8 cellular contexts compared by ENCODE assay signal in genomic region chr16:14703156-14704011, GRCh38. TPM values are rescaled to one million over a fixed set of nuclear protein-coding genes. Genes with fewer than 3 reads are reported as not detected.
DNase-seq lines count a peak whose midpoint lies in the region; ATAC-seq and TF ChIP-seq lines count a peak whose summit lies in the region.
"Not testable (repeated sequence)": the region's sequence is repeated elsewhere in the genome, so short reads cannot be mapped to it uniquely, and the experiment has no call there.

NPIPA3 (plus strand) TSS chr16:14703411; CDS start chr16:14708944, 5,533 bp downstream.

- not testable (repeated sequence) for H3K4me3 Mint-ChIP-seq in GM23338; activated CD8-positive, alpha-beta memory T cell treated with anti-CD3 and anti-CD28 coated beads, Interleukin-2, amount 10 ng/mL, durations not matched to agents 7 days and 5 days; stimulated activated memory B cell treated with anti-CD40 and anti-IgM and Interleukin-4, amounts not matched to agents 10 μg/mL and 1 μg/mL and 100 μg/mL, for 72 hours

- not testable (repeated sequence) for H3K36me3 ChIP-seq in GM23338 (ENCODE audit: insufficient read depth)

- not testable (repeated sequence) for H3K4me1 Mint-ChIP-seq in GM23338; activated CD8-positive, alpha-beta memory T cell treated with anti-CD3 and anti-CD28 coated beads, Interleukin-2, amount 10 ng/mL, durations not matched to agents 7 days and 5 days; stimulated activated memory B cell treated with anti-CD40 and anti-IgM and Interleukin-4, amounts not matched to agents 10 μg/mL and 1 μg/mL and 100 μg/mL, for 72 hours

- not testable (repeated sequence) for H3F3A ChIP-seq in GM23338 (replicated peaks; ENCODE audit: low read depth)

- not testable (repeated sequence) for H3K27ac Mint-ChIP-seq in GM23338; activated CD8-positive, alpha-beta memory T cell treated with anti-CD3 and anti-CD28 coated beads, Interleukin-2, amount 10 ng/mL, durations not matched to agents 7 days and 5 days; stimulated activated memory B cell treated with anti-CD40 and anti-IgM and Interleukin-4, amounts not matched to agents 10 μg/mL and 1 μg/mL and 100 μg/mL, for 72 hours

- H3K4me3 ChIP-seq in GM23338 = not testable (repeated sequence)

- H4K20me1 ChIP-seq in GM23338 (replicated peaks; ENCODE audit: insufficient read depth) = not testable (repeated sequence)

- H3K79me2 ChIP-seq in GM23338 (replicated peaks; ENCODE audit: insufficient read depth) = not testable (repeated sequence)

- H2AFZ ChIP-seq in GM23338 = not testable (repeated sequence)

- CTCF ChIA-PET in activated CD8-positive, alpha-beta memory T cell treated with anti-CD3 and anti-CD28 coated beads, Interleukin-2, amount 10 ng/mL, durations not matched to agents 7 days and 5 days (lab: Charles Lee) = not testable (repeated sequence)

- TF ChIP-seq CTCF in GM23338 (conservative IDR thresholded peaks at IDR 0.05; ENCODE audit: low read depth in 2 of 2) = not testable (repeated sequence)

- not testable (repeated sequence) for H3K4me2 ChIP-seq in GM23338

- ATAC-seq in GM18517 (IDR thresholded peaks at IDR 0.05; ENCODE audit: unreplicated experiment) = peak; percentile 95
- ATAC-seq in GM19452 (IDR thresholded peaks at IDR 0.05; ENCODE audit: unreplicated experiment) = peak; percentile 94
- ATAC-seq in GM23338 = peak; percentile 99
- peak; percentile 92 for ATAC-seq in HG03039 (IDR thresholded peaks at IDR 0.05; ENCODE audit: unreplicated experiment)
- ATAC-seq in HG03460 (IDR thresholded peaks at IDR 0.05; ENCODE audit: unreplicated experiment) = peak; percentile 96
- peak; percentile 100 for ATAC-seq in activated CD8-positive, alpha-beta memory T cell treated with anti-CD3 and anti-CD28 coated beads, Interleukin-2, amount 10 ng/mL, durations not matched to agents 7 days and 5 days
- ATAC-seq in left ventricle myocardium superior = peak; percentile 100
- peak; percentile 100 for ATAC-seq in stimulated activated memory B cell treated with anti-CD40 and anti-IgM and Interleukin-4, amounts not matched to agents 10 μg/mL and 1 μg/mL and 100 μg/mL, for 72 hours

- H3K36me3 Mint-ChIP-seq in GM23338 (ENCODE audit: low read depth); activated CD8-positive, alpha-beta memory T cell treated with anti-CD3 and anti-CD28 coated beads, Interleukin-2, amount 10 ng/mL, durations not matched to agents 7 days and 5 days; stimulated activated memory B cell treated with anti-CD40 and anti-IgM and Interleukin-4, amounts not matched to agents 10 μg/mL and 1 μg/mL and 100 μg/mL, for 72 hours: not testable (repeated sequence)

- H3K9me2 ChIP-seq in GM23338 (ENCODE audit: insufficient read depth) = not testable (repeated sequence)

- DNase-seq in GM23338 (ENCODE audit: low spot score); activated CD8-positive, alpha-beta memory T cell treated with anti-CD3 and anti-CD28 coated beads, Interleukin-2, amount 10 ng/mL, durations not matched to agents 7 days and 5 days; left ventricle myocardium superior: not testable (repeated sequence)

- H3K27me3 Mint-ChIP-seq in GM23338 (ENCODE audit: insufficient read depth, low read depth, poor library complexity); activated CD8-positive, alpha-beta memory T cell treated with anti-CD3 and anti-CD28 coated beads, Interleukin-2, amount 10 ng/mL, durations not matched to agents 7 days and 5 days; stimulated activated memory B cell treated with anti-CD40 and anti-IgM and Interleukin-4, amounts not matched to agents 10 μg/mL and 1 μg/mL and 100 μg/mL, for 72 hours: not testable (repeated sequence)

- H3K27ac ChIP-seq in GM23338 (ENCODE audit: low read depth) = not testable (repeated sequence)

- intact Hi-C loops in left ventricle myocardium superior (cut with micrococcal nuclease) = not testable (repeated sequence)

- H3K9me3 Mint-ChIP-seq in GM23338; activated CD8-positive, alpha-beta memory T cell treated with anti-CD3 and anti-CD28 coated beads, Interleukin-2, amount 10 ng/mL, durations not matched to agents 7 days and 5 days (ENCODE audit: low read depth); stimulated activated memory B cell treated with anti-CD40 and anti-IgM and Interleukin-4, amounts not matched to agents 10 μg/mL and 1 μg/mL and 100 μg/mL, for 72 hours: not testable (repeated sequence)

- not testable (repeated sequence) for H3K4me1 ChIP-seq in GM23338 (ENCODE audit: insufficient read depth)

- H3K27me3 ChIP-seq in GM23338 (ENCODE audit: insufficient read depth) = not testable (repeated sequence)

RNA-seq across cellular contexts. Expression of gene NPIPA3, which starts in this region (rescaled TPM):
- total RNA-seq in GM23338 (2014; rRNA removed; shearing (Covaris generic)) = 3.7 and 5.7 TPM in 2 replicates
- 0.57 and 2.8 TPM in 2 replicates for polyA plus RNA-seq in GM23338 (2016; fragmentation: Nextera tagmentation; extraction: Ambion mirVana)
- under 1 TPM in 1 of 2 experiments, not detected in 1; 0.50 TPM for total RNA-seq in activated CD8-positive, alpha-beta memory T cell treated with anti-CD3 and anti-CD28 coated beads, Interleukin-2, amount 10 ng/mL, durations not matched to agents 7 days and 5 days
- 2.3 TPM for total RNA-seq in left ventricle myocardium superior

Comparison
In these comparisons a context has a peak if more than half of its experiments do, and no peak if none do; other contexts are left out.
1. Peak in ATAC-seq in activated CD8-positive, alpha-beta memory T cell treated with anti-CD3 and anti-CD28 coated beads, Interleukin-2, amount 10 ng/mL, durations not matched to agents 7 days and 5 days; RNA of the gene not detected or under 1 TPM.